ENCODE assay signal across 2 cellular contexts in genomic region chr7:127997226-127997922, GRCh38.
TF ChIP-seq lines count a peak whose summit lies in the region.

No MANE protein-coding gene starts in this region.

TF ChIP-seq in IMR-90, 13 proteins besides CTCF, POLR2A, EP300 and RAD21:
- TF ChIP-seq BHLHE40 (IDR thresholded peaks at IDR 0.05; ENCODE audit: low read depth, low read length) (no peak), NFE2L2 (IDR thresholded peaks at IDR 0.05; ENCODE audit: low read depth, low read length) (no peak), RCOR1 (IDR thresholded peaks at IDR 0.05; ENCODE audit: insufficient replicate concordance, low read length) (no peak), MXI1 (IDR thresholded peaks at IDR 0.05; ENCODE audit: borderline replicate concordance, low read depth, low read length) (no peak), FOS (IDR thresholded peaks at IDR 0.05; ENCODE audit: low read depth, low read length) (no peak), CEBPB (IDR thresholded peaks at IDR 0.05; ENCODE audit: low read depth, low read length) (no peak), MAFK (IDR thresholded peaks at IDR 0.05; ENCODE audit: low read depth, low read length) (no peak), USF2 (IDR thresholded peaks at IDR 0.05; ENCODE audit: low read depth, low read length) (no peak), MAZ (IDR thresholded peaks at IDR 0.05; ENCODE audit: borderline replicate concordance, low read depth, low read length) (no peak), SMC3 (IDR thresholded peaks at IDR 0.05; ENCODE audit: low read depth, low read length) (no peak)

TF ChIP-seq in K562, 482 proteins besides CTCF, POLR2A, EP300 and RAD21:
- TF ChIP-seq IFI16 (CRISPR knock-in tag; IDR thresholded peaks at IDR 0.05) (no peak), THRAP3 (IDR thresholded peaks at IDR 0.05; ENCODE audit: borderline replicate concordance) (0 out of 2 replicates have a peak, but pooled peaks have one; percentile 40), BCL6 (CRISPR knock-in tag; IDR thresholded peaks at IDR 0.05) (no peak), SFPQ (IDR thresholded peaks at IDR 0.05; ENCODE audit: low read depth, low read length) (no peak), XRCC3 (IDR thresholded peaks at IDR 0.05) (no peak), CCNT2 (IDR thresholded peaks at IDR 0.05; ENCODE audit: borderline replicate concordance, extremely low read depth, insufficient read length, low read depth, low read length) (peak; percentile 15), NR4A1 (CRISPR knock-in tag; IDR thresholded peaks at IDR 0.05) (no peak), NR4A1 (tag; IDR thresholded peaks at IDR 0.05) (no peak), ARID1B (IDR thresholded peaks at IDR 0.05) (0 out of 2 replicates have a peak, but pooled peaks have one; percentile 19), SRF (CRISPR knock-in tag; IDR thresholded peaks at IDR 0.05) (no peak), SMAD1 (IDR thresholded peaks at IDR 0.05; ENCODE audit: low read depth, low read length, partially characterized antibody) (no peak), MEIS2 (IDR thresholded peaks at IDR 0.05; ENCODE audit: partially characterized antibody) (no peak), PHF8 (IDR thresholded peaks at IDR 0.05; ENCODE audit: borderline replicate concordance, low read length) (no peak), ZC3H11A (IDR thresholded peaks at IDR 0.05; ENCODE audit: low read depth, low read length) (no peak), ZNF764 (CRISPR knock-in tag; IDR thresholded peaks at IDR 0.05; ENCODE audit: low read depth) (no peak), CBFA2T3 (IDR thresholded peaks at IDR 0.05) (peak; percentile 63), EP400 (IDR thresholded peaks at IDR 0.05) (no peak), ZBTB11 (CRISPR knock-in tag; IDR thresholded peaks at IDR 0.05) (no peak), MAFK (IDR thresholded peaks at IDR 0.05; ENCODE audit: low read length) (no peak), NCOA6 (IDR thresholded peaks at IDR 0.05) (no peak), GATA2 (CRISPR knock-in tag; IDR thresholded peaks at IDR 0.05) (no peak), ELF1 (tag; IDR thresholded peaks at IDR 0.05) (no peak), CBFA2T2 (conservative IDR thresholded peaks at IDR 0.05) (peak; percentile 17; the same call in 1 of the 2 replicates), PHB2 (IDR thresholded peaks at IDR 0.05; ENCODE audit: low read depth) (no peak), ZNF696 (CRISPR knock-in tag; conservative IDR thresholded peaks at IDR 0.05) (no peak), RBM14 (IDR thresholded peaks at IDR 0.05; ENCODE audit: borderline replicate concordance, insufficient read depth, low read depth, low read length) (no peak), ZNF655 (CRISPR knock-in tag; IDR thresholded peaks at IDR 0.05) (no peak), COPS2 (conservative IDR thresholded peaks at IDR 0.05) (no peak), ARID3A (IDR thresholded peaks at IDR 0.05; ENCODE audit: borderline replicate concordance, low read depth, low read length) (0 out of 2 replicates have a peak, but pooled peaks have one; percentile 13), BRF2 (IDR thresholded peaks at IDR 0.05; ENCODE audit: borderline replicate concordance, insufficient read depth, insufficient read length) (no peak), ZNF551 (CRISPR knock-in tag; IDR thresholded peaks at IDR 0.05) (no peak)
